Comparison of ENCODE assay signal across 23 cellular contexts in genomic region chr15:48283361-48284157, GRCh38. TPM values are rescaled to one million over a fixed set of nuclear protein-coding genes. Genes with fewer than 3 reads are reported as not detected.
DNase-seq lines count a peak whose midpoint lies in the region; ATAC-seq, FAIRE-seq and TF ChIP-seq lines count a peak whose summit lies in the region.
"Had no signal": no experiment of that assay in that cellular context is flagged by ENCODE, and none has a peak within 500 bp of the region (broad histone marks: within the 10 kb centered on the region; RNA-seq: fewer than 3 reads in every experiment).

No MANE protein-coding gene starts in this region.

- H3K36me3 ChIP-seq in WERI-Rb-1 (no peaks in the 10 kb centered on the region), small intestine (ENCODE audit: control insufficient read depth in 2 of 2, insufficient read depth in 2 of 2, low read length in 2 of 2) (no peaks in the 10 kb centered on the region), SJCRH30 (no peaks in the 10 kb centered on the region)
- H3K36me3 ChIP-seq: esophagus muscularis mucosa, transverse colon had no signal

- H3K4me3 ChIP-seq in WERI-Rb-1 (ENCODE audit: low read depth, low read length) (no peak overlapping the region), small intestine (ENCODE audit: low read depth in 1 of 2, low read length in 2 of 2) (no peak overlapping the region), SJCRH30 (no peak overlapping the region)
- H3K4me3 ChIP-seq: esophagus muscularis mucosa, transverse colon had no signal

- H3K4me1 ChIP-seq in small intestine (ENCODE audit: control insufficient read depth in 2 of 2, insufficient read depth in 1 of 2, low read depth in 1 of 2, low read length in 1 of 2) = no peaks in the 10 kb centered on the region
- no peaks in the 10 kb centered on the region for H3K4me1 ChIP-seq in SJCRH30

- FAIRE-seq in small intestine (lab: Jason Lieb, UNC) = no peak
- FAIRE-seq: A204.1, GM12892 had no signal

- ATAC-seq in left ventricle myocardium superior = peak; percentile 56
- ATAC-seq in HG03039 (IDR thresholded peaks at IDR 0.05; ENCODE audit: unreplicated experiment) = no peak
- ATAC-seq in HG03442 (IDR thresholded peaks at IDR 0.05; ENCODE audit: unreplicated experiment) = no peak
- ATAC-seq: activated CD4-positive, CD25-positive, alpha-beta regulatory T cell treated with anti-CD3 and anti-CD28 coated beads, Interleukin-2, amount 50 U/mL, for 24 hours; naive thymus-derived CD8-positive, alpha-beta T cell had no signal

- H3K27me3 ChIP-seq in WERI-Rb-1 (ENCODE audit: insufficient read depth, low read depth, severe bottlenecking) (no peaks in the 10 kb centered on the region), small intestine (ENCODE audit: control insufficient read depth in 2 of 2, insufficient read depth in 2 of 2, low read length in 2 of 2) (no peaks in the 10 kb centered on the region), SJCRH30 (peaks cover 5% of the 10 kb centered on the region; the same call in 1 of the 2 replicates)
- H3K27me3 ChIP-seq: esophagus muscularis mucosa, transverse colon had no signal

- H3K27ac ChIP-seq in WERI-Rb-1 (no peak overlapping the region), small intestine (ENCODE audit: low read depth in 1 of 2, low read length in 1 of 2) (no peak overlapping the region), SJCRH30 (no peak overlapping the region)
- H3K27ac ChIP-seq: C4-2B, esophagus muscularis mucosa, transverse colon had no signal

- no peak for TF ChIP-seq CTCF in WERI-Rb-1 (IDR thresholded peaks at IDR 0.05; ENCODE audit: low read depth, low read length)

- intact Hi-C loops in left ventricle myocardium superior (cut with micrococcal nuclease) = loop anchor here (5.0 to 10.0 kb wide), 2 partner anchors 169 to 1086 kb away; no protein-coding TSS in a partner anchor

- WGBS in small intestine, 3 donors = 24 to 52% (median 37%) methylated on average over 6 of the region's 6 CpGs

- DNase-seq in NCI-H2227 (lab: John Stamatoyannopoulos, UW; ENCODE audit: unreplicated experiment) (peak; percentile 38), NCI-H2227 treated with DMSO at 0.1 percent for 48 hours (lab: John Stamatoyannopoulos, UW) (no peak), WERI-Rb-1 (peak; percentile 46), left ventricle myocardium superior (no peak), small intestine (peak; percentile 5), SJCRH30 (no peak)
- DNase-seq: activated naive CD8-positive, alpha-beta T cell treated with anti-CD3 and anti-CD28 coated beads for 36 hours; central memory CD4-positive, alpha-beta T cell; DMS153; effector CD4-positive, alpha-beta T cell; immature natural killer cell; mammary epithelial cell; naive thymus-derived CD8-positive, alpha-beta T cell; NCI-H1092; SHP77 treated with DMSO at 0.1 percent for 48 hours; transverse colon had no signal

- H3K9me3 ChIP-seq in WERI-Rb-1 (ENCODE audit: severe bottlenecking) (no peaks in the 10 kb centered on the region), small intestine (ENCODE audit: control insufficient read depth, low read depth) (no peaks in the 10 kb centered on the region), SJCRH30 (replicated peaks) (no peaks in the 10 kb centered on the region)
- H3K9me3 ChIP-seq: esophagus muscularis mucosa, transverse colon had no signal

RNA-seq across cellular contexts. Expression of gene DUT, which starts 47.7 kb away (rescaled TPM):
- 77.2 TPM for total RNA-seq in left ventricle myocardium superior
- 10 to 100 TPM; 12.7 to 98.0 (median 20.0) TPM for polyA plus RNA-seq in small intestine
- total RNA-seq in SJCRH30 (2014; rRNA removed; shearing (Covaris generic)) = 85.9 and 97.0 TPM in 2 replicates

Comparison
In these comparisons a context has a peak if more than half of its experiments do, and no peak if none do; other contexts are left out.
1. DNase-seq: peak in NCI-H2227 (single experiment), WERI-Rb-1 (single experiment) and small intestine (single experiment); none in NCI-H2227 treated with DMSO at 0.1 percent for 48 hours (single experiment), left ventricle myocardium superior (single experiment) and SJCRH30 (0 of 2).